Comparison of ENCODE assay signal across 12 cellular contexts in genomic region chr13:74573654-74574053, GRCh38.
DNase-seq lines count a peak whose midpoint lies in the region; ATAC-seq, FAIRE-seq and TF ChIP-seq lines count a peak whose summit lies in the region.
"Had no signal": no experiment of that assay in that cellular context is flagged by ENCODE, and none has a peak within 500 bp of the region (broad histone marks: within the 10 kb centered on the region; RNA-seq: fewer than 3 reads in every experiment).

No MANE protein-coding gene starts in this region.

- FAIRE-seq in GM12878 (lab: Jason Lieb, UNC) (no peak), H54 (lab: Jason Lieb, UNC) (no peak), pancreas (lab: Jason Lieb, UNC) (no peak)

- BruUV-seq in IMR-90 (replicated peaks; lab: Mats Ljungman, UMichigan) (no TSS peak), GM12878 (replicated peaks; lab: Mats Ljungman, UMichigan) (no TSS peak)

- no peak overlapping the region for H3K56ac ChIP-seq in IMR-90 (ENCODE audit: extremely low read depth, insufficient read depth, low read length)

- TF ChIP-seq CTCF in IMR-90 (conservative IDR thresholded peaks at IDR 0.05; ENCODE audit: low read depth, low read length) (no peak), GM12878 (IDR thresholded peaks at IDR 0.05 in 2 of 3, conservative IDR thresholded peaks at IDR 0.05 in 1 of 3; ENCODE audit: control insufficient read depth in 2 of 3, extremely low read depth in 1 of 3, insufficient read depth in 1 of 3, low read depth in 3 of 3, low read length in 3 of 3) (peak in 2 of 3 experiments; percentile 16 to 17; a peak in 1 of 6 replicates), osteocyte (IDR thresholded peaks at IDR 0.05) (peak; percentile 14), pancreas (IDR thresholded peaks at IDR 0.05) (no peak)

- H3K79me1 ChIP-seq in IMR-90 (ENCODE audit: low read depth in 1 of 2, low read length in 2 of 2) = no peaks in the 10 kb centered on the region

- DNase-seq in activated naive CD4-positive, alpha-beta T cell treated with anti-CD3 and anti-CD28 coated beads for 36 hours = peak; percentile 57
- DNase-seq in activated naive CD4-positive, alpha-beta T cell (lab: John Stamatoyannopoulos, UW) = no peak
- DNase-seq in IMR-90 = no peak
- no peak for DNase-seq in GM12878 (ENCODE audit: low read depth, low spot score)
- DNase-seq in osteocyte (ENCODE audit: extremely low spot score, unreplicated experiment) = no peak
- DNase-seq in H54 (ENCODE audit: insufficient read length, low spot score) = no peak
- DNase-seq in pancreas = no peak
- DNase-seq: cortex of kidney, NCI-H510A treated with DMSO at 0.1 percent for 48 hours, T-helper 1 cell had no signal

- H4K20me1 ChIP-seq in IMR-90 (ENCODE audit: insufficient read depth, low read length) (no peaks in the 10 kb centered on the region), GM12878 (ENCODE audit: control insufficient read depth, insufficient read depth) (no peaks in the 10 kb centered on the region)

- no peak overlapping the region for H3K4me2 ChIP-seq in IMR-90 (ENCODE audit: low read depth, low read length)
- H3K4me2 ChIP-seq in GM12878 (ENCODE audit: control insufficient read depth, insufficient read depth) = no peak overlapping the region

- dilution Hi-C loops in IMR-90 (cut with HindIII; ENCODE audit: low sequenced_read_pairs, unreplicated experiment) = no loop called here

- H3K9ac ChIP-seq in IMR-90 (ENCODE audit: low read depth, low read length) (no peak overlapping the region), GM12878 (ENCODE audit: control insufficient read depth, insufficient read depth, low read length) (no peak overlapping the region)

- RAD21 ChIA-PET in GM12878 (lab: Charles Lee; ENCODE audit: unreplicated experiment) = no interaction called here

- H3K4me3 ChIP-seq in IMR-90 (ENCODE audit: insufficient read depth, low read depth, low read length) (no peak overlapping the region), GM12878 (no peak overlapping the region), pancreas (no peak overlapping the region)
- H3K4me3 ChIP-seq: upper lobe of left lung had no signal

- no peak overlapping the region for H2BK5ac ChIP-seq in IMR-90 (ENCODE audit: low read depth, low read length, poor library complexity, severe bottlenecking)

- peak; percentile 13; the same call in 1 of the 2 replicates for TF ChIP-seq RAD21 in IMR-90 (IDR thresholded peaks at IDR 0.05; ENCODE audit: low read length)
- peak; percentile 37; the same call in 1 of the 2 replicates for TF ChIP-seq RAD21 in GM12878 (IDR thresholded peaks at IDR 0.05; ENCODE audit: insufficient read depth, low read depth, low read length)

- H3K27ac ChIP-seq in IMR-90 (ENCODE audit: insufficient read depth, low read length) = no peak overlapping the region
- H3K27ac ChIP-seq in GM12878 (ENCODE audit: control insufficient read depth, insufficient read depth) = no peak overlapping the region
- H3K27ac ChIP-seq in pancreas = no peak overlapping the region
- H3K27ac ChIP-seq: upper lobe of left lung had no signal

- no peak overlapping the region for H2BK120ac ChIP-seq in IMR-90 (ENCODE audit: low read depth, low read length)

- POLR2A ChIA-PET in IMR-90 (lab: Charles Lee; ENCODE audit: unreplicated experiment) = no interaction called here
- POLR2A ChIA-PET in GM12878 (lab: Charles Lee) = no interaction called here

- H3K9me3 ChIP-seq in IMR-90 (ENCODE audit: control insufficient read depth, insufficient read depth, low read length) (no peaks in the 10 kb centered on the region), GM12878 (replicated peaks; ENCODE audit: control insufficient read depth, insufficient read depth, low read length) (no peaks in the 10 kb centered on the region), pancreas (no peaks in the 10 kb centered on the region)
- H3K9me3 ChIP-seq: upper lobe of left lung had no signal

- no peak overlapping the region for H3K4ac ChIP-seq in IMR-90 (ENCODE audit: low read depth, low read length)

- no peak for TF ChIP-seq EP300 in GM12878 (IDR thresholded peaks at IDR 0.05; ENCODE audit: borderline replicate concordance in 1 of 2, control insufficient read depth in 1 of 2, low read depth in 2 of 2, low read length in 2 of 2)

- SMC1A ChIA-PET in GM12878 (lab: Charles Lee; ENCODE audit: uncharacterized antibody, unreplicated experiment) = interaction anchor here (1.8 kb wide), 1 partner anchor 645 kb away, joined by 8 read pairs; no protein-coding TSS in a partner anchor

- intact Hi-C loops in activated naive CD4-positive, alpha-beta T cell treated with anti-CD3 and anti-CD28 coated beads for 36 hours (cut with micrococcal nuclease) = loop anchor here (1.0 to 10.0 kb wide), 4 partner anchors 439 to 819 kb away; partner anchors contain the start of gene KLF12
- intact Hi-C loops in IMR-90 (cut with micrococcal nuclease) = no loop called here
- intact Hi-C loops in GM12878 (cut with micrococcal nuclease; ENCODE audit: unreplicated experiment) = no loop called here
- intact Hi-C loops in pancreas (cut with DNase I) = no loop called here

- no peak overlapping the region for H3K4me3 Mint-ChIP-seq in activated naive CD4-positive, alpha-beta T cell treated with anti-CD3 and anti-CD28 coated beads for 36 hours
- H3K4me3 Mint-ChIP-seq in osteocyte (ENCODE audit: unreplicated experiment) = no peak overlapping the region

- H3K9me3 Mint-ChIP-seq in activated naive CD4-positive, alpha-beta T cell treated with anti-CD3 and anti-CD28 coated beads for 36 hours = no peaks in the 10 kb centered on the region
- peaks cover 4% of the 10 kb centered on the region for H3K9me3 Mint-ChIP-seq in osteocyte (ENCODE audit: unreplicated experiment)

- H3K27me3 Mint-ChIP-seq in activated naive CD4-positive, alpha-beta T cell treated with anti-CD3 and anti-CD28 coated beads for 36 hours (ENCODE audit: low read depth) = peaks cover 20% of the 10 kb centered on the region
- no peaks in the 10 kb centered on the region for H3K27me3 Mint-ChIP-seq in osteocyte (ENCODE audit: unreplicated experiment)

- H2AFZ ChIP-seq in IMR-90 (replicated peaks; ENCODE audit: low read length, poor library complexity) = no peak overlapping the region
- no peak overlapping the region for H2AFZ ChIP-seq in GM12878 (ENCODE audit: control insufficient read depth, low read depth, low read length)

- H3K4me1 ChIP-seq in IMR-90 (ENCODE audit: control insufficient read depth, insufficient read depth, low read length) (peaks cover 2% of the 10 kb centered on the region; the same call in 1 of the 2 replicates), GM12878 (ENCODE audit: control insufficient read depth, insufficient read depth, low read length) (no peaks in the 10 kb centered on the region), pancreas (no peaks in the 10 kb centered on the region)

- CTCF ChIA-PET in activated naive CD4-positive, alpha-beta T cell treated with anti-CD3 and anti-CD28 coated beads for 36 hours (lab: Charles Lee) = interaction anchor here (0.9 kb wide), 1 partner anchor 312 kb away, joined by 3 read pairs; no protein-coding TSS in a partner anchor
- CTCF ChIA-PET in IMR-90 (lab: Yijun Ruan, JAX) = interaction anchor here (0.7 kb wide), 1 partner anchor 201 kb away, joined by 3 read pairs; no protein-coding TSS in a partner anchor
- CTCF ChIA-PET in GM12878 (lab: Yijun Ruan, JAX) = interaction anchor here (2.3 kb wide), 1 partner anchor 646 kb away, joined by 13 read pairs; no protein-coding TSS in a partner anchor

- no peak overlapping the region for H2AK5ac ChIP-seq in IMR-90 (ENCODE audit: low read depth, low read length)

- H2BK15ac ChIP-seq in IMR-90 (ENCODE audit: low read depth, low read length) = no peak overlapping the region

- H3K79me2 ChIP-seq in GM12878 (ENCODE audit: control insufficient read depth, insufficient read depth, low read length) = no peaks in the 10 kb centered on the region

- no peak overlapping the region for H4K5ac ChIP-seq in IMR-90 (ENCODE audit: low read depth, low read length)

- H3K14ac ChIP-seq in IMR-90 (replicated peaks; ENCODE audit: low read depth, low read length) = no peak overlapping the region

- no peak overlapping the region for H3K23ac ChIP-seq in IMR-90 (ENCODE audit: low read depth, low read length)

- no peak overlapping the region for H2BK20ac ChIP-seq in IMR-90 (ENCODE audit: low read depth, low read length)

- in situ Hi-C loops in IMR-90 (cut with MboI; ENCODE audit: low sequenced_read_pairs) = no loop called here
- in situ Hi-C loops in GM12878 (cut with MboI) = no loop called here

- H3K36me3 ChIP-seq in IMR-90 (ENCODE audit: control insufficient read depth, insufficient read depth, low read length) (no peaks in the 10 kb centered on the region), GM12878 (ENCODE audit: control insufficient read depth in 2 of 2, insufficient read depth in 2 of 2, low read length in 1 of 2) (no peaks in the 10 kb centered on the region), pancreas (no peaks in the 10 kb centered on the region)
- H3K36me3 ChIP-seq: upper lobe of left lung had no signal

- H3K36me3 Mint-ChIP-seq in activated naive CD4-positive, alpha-beta T cell treated with anti-CD3 and anti-CD28 coated beads for 36 hours (ENCODE audit: low read depth) = no peaks in the 10 kb centered on the region
- H3K36me3 Mint-ChIP-seq in osteocyte (ENCODE audit: unreplicated experiment) = no peaks in the 10 kb centered on the region

- H3K18ac ChIP-seq in IMR-90 (ENCODE audit: low read depth, low read length) = no peak overlapping the region

- TF ChIP-seq POLR2A in IMR-90 (IDR thresholded peaks at IDR 0.05; ENCODE audit: low read depth, low read length) (no peak), GM12878 (IDR thresholded peaks at IDR 0.05; ENCODE audit: low read depth, low read length) (no peak), H54 (IDR thresholded peaks at IDR 0.05; ENCODE audit: low read depth, low read length) (no peak)

- H2AK9ac ChIP-seq in IMR-90 (replicated peaks; ENCODE audit: low read depth, low read length, poor library complexity) = no peak overlapping the region

- H4K8ac ChIP-seq in IMR-90 (ENCODE audit: low read depth in 2 of 2, low read length in 2 of 2) = no peak overlapping the region

- H3K4me1 Mint-ChIP-seq in activated naive CD4-positive, alpha-beta T cell treated with anti-CD3 and anti-CD28 coated beads for 36 hours (ENCODE audit: low read depth) = peaks cover 10% of the 10 kb centered on the region
- H3K4me1 Mint-ChIP-seq in osteocyte (ENCODE audit: unreplicated experiment) = peaks cover 24% of the 10 kb centered on the region

- no peak for ATAC-seq in IMR-90 (ENCODE audit: low read depth)
- ATAC-seq in GM12878 = peak; percentile 54; the same call in 1 of the 3 replicates
- ATAC-seq in pancreas = no peak
- no peak for ATAC-seq in GM21528 (IDR thresholded peaks at IDR 0.05; ENCODE audit: low FRiP score, unreplicated experiment)

- WGBS in IMR-90 (ENCODE audit: extremely low coverage in 2 of 2, insufficient read length in 1 of 2), 2 experiments = 100% methylated on average over 1 of the region's 7 CpGs; no CpG with 5 or more reads in 1 of the 2 experiments
- 53% methylated on average over 7 of the region's 7 CpGs for WGBS in GM12878 (ENCODE audit: insufficient coverage, insufficient replicate concordance, low lambda C conversion rate, missing lambda C conversion rate)
- 67 to 70% methylated on average over 7 of the region's 7 CpGs for WGBS in pancreas, 2 donors

- H3K9me1 ChIP-seq in IMR-90 (ENCODE audit: insufficient read depth, low read length) = no peaks in the 10 kb centered on the region

- peaks cover 6% of the 10 kb centered on the region; the same call in 1 of the 2 replicates for H3K27me3 ChIP-seq in IMR-90 (ENCODE audit: control insufficient read depth, insufficient read depth, low read length)
- peaks cover 5 to 6% of the 10 kb centered on the region in 2 experiments; a peak in 2 of 4 replicates for H3K27me3 ChIP-seq in GM12878 (replicated peaks in 1 of 2; ENCODE audit: control insufficient read depth in 2 of 2, insufficient read depth in 2 of 2, low read length in 1 of 2)
- H3K27me3 ChIP-seq in pancreas = peaks cover 0 to 14% (median 0%) of the 10 kb centered on the region in 4 donors
- H3K27me3 ChIP-seq: upper lobe of left lung had no signal

- no peak overlapping the region for H4K91ac ChIP-seq in IMR-90 (ENCODE audit: insufficient read depth, low read depth, low read length)

- no peak overlapping the region for H3K27ac Mint-ChIP-seq in activated naive CD4-positive, alpha-beta T cell treated with anti-CD3 and anti-CD28 coated beads for 36 hours
- H3K27ac Mint-ChIP-seq in osteocyte (ENCODE audit: unreplicated experiment) = no peak overlapping the region

Comparison
In these comparisons a context has a peak if more than half of its experiments do, and no peak if none do; other contexts are left out.
1. CTCF ChIP-seq: peak in GM12878 (2 of 3) and osteocyte (single experiment); none in IMR-90 (single experiment) and pancreas (0 of 4).